ENCODE assay signal across 23 cellular contexts in the genomic region with DNA sequence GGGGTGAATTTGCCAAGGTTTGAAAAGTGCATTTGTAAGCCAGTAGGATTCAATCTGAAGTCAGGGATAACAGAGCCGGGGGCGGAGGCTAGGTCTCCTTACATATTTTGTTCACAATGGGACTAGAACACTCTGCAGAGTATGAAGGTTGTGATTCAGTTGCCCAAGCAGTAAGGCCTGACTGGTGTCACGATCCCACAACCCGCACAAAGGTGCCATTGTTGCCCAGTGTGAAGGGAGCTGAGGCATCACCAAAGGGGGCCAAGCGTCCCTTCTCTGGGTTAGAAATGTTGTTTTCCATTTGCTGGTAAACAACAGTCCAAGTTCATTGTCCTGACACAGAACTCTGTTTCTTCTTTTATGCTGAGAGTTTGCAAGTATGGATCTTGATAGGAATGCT.
"Had no signal": no experiment of that assay in that cellular context is flagged by ENCODE, and none has a peak within 500 bp of the region (broad histone marks: within the 10 kb centered on the region; RNA-seq: fewer than 3 reads in every experiment).

No MANE protein-coding gene starts in this region.

- DNase-seq: heart left ventricle; immature natural killer cell; kidney; left colon; left lung; lower lobe of right lung; mammary epithelial cell; mesendoderm; mucosa of descending colon; naive thymus-derived CD4-positive, alpha-beta T cell; retina; right cardiac atrium; sigmoid colon; small intestine; spleen; stimulated activated CD4-positive, alpha-beta T cell treated with anti-CD3 and anti-CD28 coated beads, Interleukin-4, amount 100 ng/mL, for 24 hours; stimulated activated naive CD4-positive, alpha-beta T cell treated with Interleukin-2 at 50 U/mL for 16 hours; stimulated activated naive CD8-positive, alpha-beta T cell treated with anti-CD3 and anti-CD28 coated beads, Interleukin-15, amount 100 ng/mL, for 72 hours; transverse colon; upper lobe of left lung had no signal

- H3K9me3 ChIP-seq: heart left ventricle, left lung, lower lobe of right lung, mucosa of descending colon, sigmoid colon, spleen, transverse colon, upper lobe of left lung, vagina had no signal

- H3K36me3 ChIP-seq: heart left ventricle, left lung, lower lobe of right lung, sigmoid colon, spleen, transverse colon, upper lobe of left lung, vagina had no signal

- H3K4me3 ChIP-seq: heart left ventricle, left lung, lower lobe of right lung, mucosa of descending colon, sigmoid colon, spleen, transverse colon, upper lobe of left lung, vagina had no signal

- H3K27me3 ChIP-seq: heart left ventricle, left lung, sigmoid colon, spleen, transverse colon, upper lobe of left lung, vagina had no signal

- ATAC-seq: heart left ventricle; left colon; left lung; lower lobe of right lung; mucosa of descending colon; naive thymus-derived CD4-positive, alpha-beta T cell; natural killer cell treated with Interleukin-12 subunit alpha and Interleukin-12 subunit beta and Interleukin-15 and Interleukin-18, amount 100 ng/mL, for 72 hours; right cardiac atrium; stimulated activated memory B cell treated with anti-CD40 and anti-IgM and Interleukin-4, amounts not matched to agents 10 μg/mL and 1 μg/mL and 100 μg/mL, for 72 hours; stimulated activated naive CD8-positive, alpha-beta T cell treated with anti-CD3 and anti-CD28 coated beads, Interleukin-15, amount 100 ng/mL, for 72 hours had no signal
